Comparison of ENCODE assay signal across 8 cellular contexts in genomic region chr7:135512135-135512887, GRCh38. TPM values are rescaled to one million over a fixed set of nuclear protein-coding genes. Genes with fewer than 3 reads are reported as not detected.
DNase-seq lines count a peak whose midpoint lies in the region; ATAC-seq and TF ChIP-seq lines count a peak whose summit lies in the region.

No MANE protein-coding gene starts in this region.

- POLR2A ChIA-PET in AG04450 (lab: Yijun Ruan, JAX): no interaction called here

- H3K4me1 Mint-ChIP-seq in HFFc6 (ENCODE audit: low read depth): peaks cover 11% of the 10 kb centered on the region

- no peak overlapping the region for H3K4me2 ChIP-seq in parathyroid adenoma (ENCODE audit: low read length)

- H3K4me3 Mint-ChIP-seq in HFFc6: no peak overlapping the region

- H3K4me1 ChIP-seq in parathyroid adenoma: peaks cover 4% of the 10 kb centered on the region

- no peaks in the 10 kb centered on the region for H3K9me3 Mint-ChIP-seq in HFFc6

- H3K27ac ChIP-seq in AG04450 (ENCODE audit: low read depth, low read length): no peak overlapping the region
- H3K27ac ChIP-seq in epithelial cell of prostate: peak overlapping the region; percentile 70
- no peak overlapping the region for H3K27ac ChIP-seq in parathyroid adenoma

- H2AFZ ChIP-seq in parathyroid adenoma: no peak overlapping the region

- no peak for ATAC-seq in HG02840 (IDR thresholded peaks at IDR 0.05; ENCODE audit: low FRiP score, unreplicated experiment)

- peaks cover 18% of the 10 kb centered on the region for H3K79me2 ChIP-seq in parathyroid adenoma

- DNase-seq in AG04450 (ENCODE audit: low read depth, low spot score) (no peak), GDM1 (lab: John Stamatoyannopoulos, UW) (peak; percentile 34), HFFc6 (peak; percentile 61), NCI-H1092 treated with DMSO at 0.1 percent for 48 hours (lab: John Stamatoyannopoulos, UW) (peak; percentile 83), SHP77 treated with DMSO at 0.1 percent for 48 hours (lab: John Stamatoyannopoulos, UW) (peak; percentile 58), epithelial cell of prostate (ENCODE audit: low read depth, low spot score) (peak; percentile 45)

- no peaks in the 10 kb centered on the region for H3K36me3 ChIP-seq in parathyroid adenoma (ENCODE audit: control insufficient read depth, insufficient read depth, low read length)

- no peak overlapping the region; the same call in 1 of the 2 replicates for H3K27ac Mint-ChIP-seq in HFFc6

- H3K9me3 ChIP-seq in AG04450 (ENCODE audit: control insufficient read depth, insufficient read depth, low read length) (no peaks in the 10 kb centered on the region; the same call in 1 of the 2 replicates), parathyroid adenoma (ENCODE audit: control insufficient read depth, low read length) (no peaks in the 10 kb centered on the region)

- H3K9ac ChIP-seq in parathyroid adenoma: no peak overlapping the region

- H3K4me3 ChIP-seq in AG04450 (ENCODE audit: low read depth, low read length) (no peak overlapping the region), parathyroid adenoma (ENCODE audit: low read depth, low read length) (no peak overlapping the region)

- no peaks in the 10 kb centered on the region; the same call in 1 of the 2 replicates for H3K27me3 Mint-ChIP-seq in HFFc6 (ENCODE audit: insufficient read depth)

- CTCF ChIA-PET in AG04450 (lab: Charles Lee): interaction anchor here (0.6 to 1.3 kb wide), 3 partner anchors 46 to 232 kb away, joined by 3 to 4 read pairs (median 3); no protein-coding TSS in a partner anchor

- H3K27me3 ChIP-seq in AG04450 (ENCODE audit: control insufficient read depth, insufficient read depth, low read length) (no peaks in the 10 kb centered on the region), parathyroid adenoma (ENCODE audit: control insufficient read depth, insufficient read depth, low read length) (no peaks in the 10 kb centered on the region)

- H3K36me3 Mint-ChIP-seq in HFFc6 (ENCODE audit: low read depth): no peaks in the 10 kb centered on the region

- TF ChIP-seq CTCF in AG04450 (IDR thresholded peaks at IDR 0.05; ENCODE audit: low read depth, low read length) (peak; percentile 53), HFFc6 (IDR thresholded peaks at IDR 0.05) (peak; percentile 85), parathyroid adenoma (IDR thresholded peaks at IDR 0.05) (peak; percentile 37)

RNA-seq across cellular contexts. Expression of gene CNOT4, which starts 2.4 kb away (rescaled TPM):
- 15.8 and 17.0 TPM in 2 replicates for polyA plus RNA-seq in AG04450 (2011; rRNA removed)
- polyA minus RNA-seq in AG04450 (2011; rRNA and poly(A)+ RNA removed): 20.4 and 22.4 TPM in 2 replicates
- total RNA-seq in HFFc6 (2021; fragmentation: NEBNext Ultra II Directional; extraction: Animal tissue kit (Norgen Biotek cat#: 25700)): 10 to 100 TPM; 23.2 to 27.3 (median 25.1) TPM

RNA-seq across cellular contexts. Expression of gene NUP205, which starts 45.4 kb away (rescaled TPM):
- 33.1 and 36.2 TPM in 2 replicates for polyA plus RNA-seq in AG04450 (2011; rRNA removed)
- polyA minus RNA-seq in AG04450 (2011; rRNA and poly(A)+ RNA removed): 46.3 and 58.3 TPM in 2 replicates
- total RNA-seq in HFFc6 (2021; fragmentation: NEBNext Ultra II Directional; extraction: Animal tissue kit (Norgen Biotek cat#: 25700)): 10 to 100 TPM; 32.3 to 54.7 (median 49.9) TPM
